ENCODE assay signal across 16 cellular contexts in the genomic region with DNA sequence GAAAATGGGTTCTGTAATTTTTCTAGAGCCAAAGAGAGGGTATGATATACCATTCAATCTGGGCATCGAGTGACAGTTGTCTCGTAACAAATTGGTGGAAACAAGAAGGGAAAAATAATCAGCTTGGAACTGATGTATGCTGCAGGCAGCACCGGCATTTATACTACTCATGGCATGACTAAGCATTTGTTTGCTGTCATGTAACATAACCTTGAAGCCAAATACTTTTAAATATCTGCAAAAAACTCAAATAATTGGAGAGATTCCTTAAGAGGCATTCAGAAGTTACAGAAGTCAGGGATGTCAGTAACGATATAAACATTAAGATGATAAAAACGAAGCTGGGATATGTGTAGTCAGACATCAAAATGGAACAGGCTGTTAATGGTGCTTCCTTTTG.
DNase-seq lines count a peak whose midpoint lies in the region; ATAC-seq and TF ChIP-seq lines count a peak whose summit lies in the region.
"Had no signal": no experiment of that assay in that cellular context is flagged by ENCODE, and none has a peak within 500 bp of the region (broad histone marks: within the 10 kb centered on the region; RNA-seq: fewer than 3 reads in every experiment).

No MANE protein-coding gene starts in this region.

- H3K4me1 ChIP-seq in lower lobe of right lung: no peaks in the 10 kb centered on the region
- H3K4me1 ChIP-seq in sigmoid colon: peaks cover 0 to 11% (median 5%) of the 10 kb centered on the region in 4 donors
- no peaks in the 10 kb centered on the region for H3K4me1 ChIP-seq in prostate gland (replicated peaks)
- H3K4me1 ChIP-seq: left lung had no signal

- H3K9me3 ChIP-seq in lower lobe of right lung (no peaks in the 10 kb centered on the region), sigmoid colon (no peaks in the 10 kb centered on the region), prostate gland (no peaks in the 10 kb centered on the region)
- H3K9me3 ChIP-seq: left lung had no signal

- H3K27me3 ChIP-seq in lower lobe of right lung (ENCODE audit: low read depth) (no peaks in the 10 kb centered on the region), sigmoid colon (no peaks in the 10 kb centered on the region), prostate gland (replicated peaks; ENCODE audit: insufficient read depth) (no peaks in the 10 kb centered on the region)
- H3K27me3 ChIP-seq: left lung had no signal

- no peak for TF ChIP-seq EP300 in sigmoid colon (IDR thresholded peaks at IDR 0.05)

- TF ChIP-seq CTCF in epithelial cell of esophagus (IDR thresholded peaks at IDR 0.05; ENCODE audit: insufficient read depth, low read depth, low read length, missing control alignments) (no peak), mesothelial cell of epicardium (IDR thresholded peaks at IDR 0.05; ENCODE audit: unreplicated experiment) (no peak), lower lobe of right lung (IDR thresholded peaks at IDR 0.05) (no peak), sigmoid colon (IDR thresholded peaks at IDR 0.05) (no peak), prostate gland (IDR thresholded peaks at IDR 0.05) (no peak)

- H3K27ac Mint-ChIP-seq in mesothelial cell of epicardium: peak overlapping the region; percentile 40
- H3K27ac Mint-ChIP-seq: activated CD8-positive, alpha-beta T cell treated with anti-CD3 and anti-CD28 coated beads, Interleukin-2, amount 10 ng/mL, durations not matched to agents 7 days and 5 days; activated T-helper 1 cell treated with anti-CD3 and anti-CD28 coated beads, Interleukin-12 subunit alpha, Interleukin-12 subunit beta, Interleukin-2, Interleukin-4 antibody, amounts not matched to agents 30 ng/mL and 10 ng/mL and 1 ng/mL, durations not matched to agents 14 hours and 24 hours and 36 hours had no signal

- H3K27ac ChIP-seq in lower lobe of right lung (no peak overlapping the region), sigmoid colon (no peak overlapping the region), prostate gland (no peak overlapping the region)
- H3K27ac ChIP-seq: coronary artery, left lung, PC-9, WERI-Rb-1 had no signal

- intact Hi-C loops in lower lobe of right lung (cut with DNase I): no loop called here
- intact Hi-C loops in sigmoid colon (cut with DNase I): no loop called here
- intact Hi-C loops in prostate gland (cut with DNase I): no loop called here

- WGBS in sigmoid colon, 2 donors: 70% methylated on average over 5 of the region's 5 CpGs
- WGBS in prostate gland: 68% methylated on average over 5 of the region's 5 CpGs

- H3K4me3 ChIP-seq in epithelial cell of esophagus (ENCODE audit: low read length): no peak overlapping the region
- H3K4me3 ChIP-seq in lower lobe of right lung: no peak overlapping the region
- H3K4me3 ChIP-seq in sigmoid colon: no peak overlapping the region
- H3K4me3 ChIP-seq in prostate gland: no peak overlapping the region
- H3K4me3 ChIP-seq: coronary artery, left lung, PC-9 had no signal

- no peaks in the 10 kb centered on the region for H3K36me3 Mint-ChIP-seq in mesothelial cell of epicardium

- H3K27me3 Mint-ChIP-seq in mesothelial cell of epicardium (ENCODE audit: low read depth): no peaks in the 10 kb centered on the region

- peaks cover 5% of the 10 kb centered on the region for H3K9me3 Mint-ChIP-seq in mesothelial cell of epicardium
- H3K9me3 Mint-ChIP-seq: activated T-helper 1 cell treated with anti-CD3 and anti-CD28 coated beads, Interleukin-12 subunit alpha, Interleukin-12 subunit beta, Interleukin-2, Interleukin-4 antibody, amounts not matched to agents 30 ng/mL and 10 ng/mL and 1 ng/mL, durations not matched to agents 14 hours and 24 hours and 36 hours had no signal

- H3K36me3 ChIP-seq in lower lobe of right lung (no peaks in the 10 kb centered on the region), sigmoid colon (no peaks in the 10 kb centered on the region), prostate gland (no peaks in the 10 kb centered on the region)
- H3K36me3 ChIP-seq: left lung, WERI-Rb-1 had no signal

- peaks cover 31% of the 10 kb centered on the region for H3K4me1 Mint-ChIP-seq in mesothelial cell of epicardium

- no peak for ATAC-seq in lower lobe of right lung
- ATAC-seq: activated CD8-positive, alpha-beta T cell treated with anti-CD3 and anti-CD28 coated beads, Interleukin-2, amount 10 ng/mL, durations not matched to agents 7 days and 5 days; left lung had no signal

- H3K4me3 Mint-ChIP-seq in mesothelial cell of epicardium: no peak overlapping the region
- H3K4me3 Mint-ChIP-seq: activated CD8-positive, alpha-beta T cell treated with anti-CD3 and anti-CD28 coated beads, Interleukin-2, amount 10 ng/mL, durations not matched to agents 7 days and 5 days; activated T-helper 1 cell treated with anti-CD3 and anti-CD28 coated beads, Interleukin-12 subunit alpha, Interleukin-12 subunit beta, Interleukin-2, Interleukin-4 antibody, amounts not matched to agents 30 ng/mL and 10 ng/mL and 1 ng/mL, durations not matched to agents 14 hours and 24 hours and 36 hours had no signal

- TF ChIP-seq POLR2A in sigmoid colon (IDR thresholded peaks at IDR 0.05): no peak
- TF ChIP-seq POLR2A in prostate gland (IDR thresholded peaks at IDR 0.05): no peak

- peak; percentile 88 for DNase-seq in EH (ENCODE audit: low read depth)
- DNase-seq in RPMI7951 (ENCODE audit: low read depth): peak; percentile 57
- DNase-seq in epithelial cell of esophagus (ENCODE audit: low read depth): peak; percentile 47
- DNase-seq in mesothelial cell of epicardium (ENCODE audit: low spot score in 2 of 2, unreplicated experiment in 2 of 2): no peak
- no peak for DNase-seq in SW480 (ENCODE audit: low spot score)
- no peak for DNase-seq in lower lobe of right lung
- DNase-seq in sigmoid colon: no peak
- no peak for DNase-seq in prostate gland (ENCODE audit: low spot score)
- DNase-seq: activated CD8-positive, alpha-beta T cell treated with anti-CD3 and anti-CD28 coated beads, Interleukin-2, amount 10 ng/mL, durations not matched to agents 7 days and 5 days; left lung; NCI-H1694 treated with DMSO at 0.1 percent for 48 hours; PC-9; posterior cingulate gyrus; WERI-Rb-1 had no signal

Comparison
In these comparisons a context has a peak if more than half of its experiments do, and no peak if none do; other contexts are left out.
1. DNase-seq: peak in EH (single experiment), RPMI7951 (single experiment) and epithelial cell of esophagus (single experiment); none in mesothelial cell of epicardium (0 of 2), SW480 (single experiment), lower lobe of right lung (single experiment), sigmoid colon (single experiment) and prostate gland (single experiment).